Comparison of ENCODE assay signal across 13 cellular contexts in the genomic region with DNA sequence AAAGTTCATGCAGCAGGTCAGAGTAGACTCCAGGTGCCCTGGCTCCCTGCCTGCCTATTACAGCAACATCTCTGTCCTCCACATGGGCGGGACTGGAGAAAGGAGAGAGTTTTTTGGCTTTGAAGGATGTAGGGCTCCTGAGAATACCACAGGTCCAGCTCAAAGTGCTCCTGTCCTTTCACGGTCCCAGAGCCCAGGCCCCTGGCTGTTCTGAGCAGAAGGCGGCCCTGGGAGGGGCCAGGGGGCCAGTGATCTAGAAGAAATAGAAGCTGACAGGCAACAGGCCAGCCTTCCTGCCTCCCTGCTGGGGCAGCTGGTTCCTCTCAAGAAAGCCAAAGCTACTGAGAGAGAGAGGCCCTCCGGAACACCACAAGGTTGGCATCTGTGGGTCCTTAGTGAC. TPM values are rescaled to one million over a fixed set of nuclear protein-coding genes. Genes with fewer than 3 reads are reported as not detected.
A peak's percentile ranks its signal among the peaks of the same experiment; 100 is the strongest.
DNase-seq lines count a peak whose midpoint lies in the region; ATAC-seq and TF ChIP-seq lines count a peak whose summit lies in the region.
"Had no signal": no experiment of that assay in that cellular context is flagged by ENCODE, and none has a peak within 500 bp of the region (broad histone marks: within the 10 kb centered on the region; RNA-seq: fewer than 3 reads in every experiment).

No MANE protein-coding gene starts in this region.

- ATAC-seq in lower lobe of right lung = no peak
- ATAC-seq: activated naive CD4-positive, alpha-beta T cell treated with anti-CD3 and anti-CD28 coated beads, Interleukin-2, amount 50 U/mL, for 72 hours had no signal

- peaks cover 2 to 57% of the 10 kb centered on the region in 2 donors for H3K27me3 ChIP-seq in breast epithelium
- H3K27me3 ChIP-seq in lower lobe of right lung (ENCODE audit: low read depth) = no peaks in the 10 kb centered on the region
- no peaks in the 10 kb centered on the region for H3K27me3 ChIP-seq in tibial artery

- intact Hi-C loops in breast epithelium (cut with DNase I; ENCODE audit: low total_unique reads) (no loop called here), lower lobe of right lung (cut with DNase I) (no loop called here), tibial artery (cut with DNase I; ENCODE audit: low total_unique reads) (no loop called here)

- no peak for TF ChIP-seq POLR2A in breast epithelium (IDR thresholded peaks at IDR 0.05)

- no peaks in the 10 kb centered on the region for H3K36me3 ChIP-seq in breast epithelium
- H3K36me3 ChIP-seq in lower lobe of right lung = no peaks in the 10 kb centered on the region
- no peaks in the 10 kb centered on the region for H3K36me3 ChIP-seq in tibial artery

- H3K27ac ChIP-seq in breast epithelium (peak overlapping the region; percentile 68 to 88), lower lobe of right lung (peak overlapping the region; percentile 65), tibial artery (peak overlapping the region; percentile 79 to 83)

- DNase-seq in NCI-H446 (lab: John Stamatoyannopoulos, UW) (peak; percentile 8 to 71), breast epithelium (ENCODE audit: low spot score in 2 of 2) (no peak), lower lobe of right lung (no peak), tibial artery (no peak), kidney glomerular epithelial cell (lab: John Stamatoyannopoulos, UW) (no peak), NCI-H2029 (lab: John Stamatoyannopoulos, UW) (no peak), NCI-H1092 (lab: John Stamatoyannopoulos, UW) (no peak)
- DNase-seq: CD4-positive, CD25-positive, alpha-beta regulatory T cell; Karpas-422; NCI-H1694 treated with DMSO at 0.1 percent for 48 hours; NCI-H774; stimulated activated CD4-positive, alpha-beta T cell treated with anti-CD3 and anti-CD28 coated beads, Interleukin-1b, Interleukin-23, amount 100 ng/mL, for 48 hours had no signal

- H3K4me3 ChIP-seq in breast epithelium = no peak overlapping the region
- no peak overlapping the region for H3K4me3 ChIP-seq in lower lobe of right lung
- H3K4me3 ChIP-seq in tibial artery = no peak overlapping the region

- H3K9me3 ChIP-seq in breast epithelium (no peaks in the 10 kb centered on the region), lower lobe of right lung (no peaks in the 10 kb centered on the region), tibial artery (no peaks in the 10 kb centered on the region)

- no peak for TF ChIP-seq CTCF in breast epithelium (IDR thresholded peaks at IDR 0.05)
- TF ChIP-seq CTCF in lower lobe of right lung (IDR thresholded peaks at IDR 0.05) = no peak
- TF ChIP-seq CTCF in tibial artery (IDR thresholded peaks at IDR 0.05) = no peak

- H3K4me1 ChIP-seq in breast epithelium (peaks cover 0 to 4% of the 10 kb centered on the region in 2 donors), lower lobe of right lung (peaks cover 20% of the 10 kb centered on the region), tibial artery (peaks cover 0 to 33% (median 12%) of the 10 kb centered on the region in 4 donors)

RNA-seq across cellular contexts. Expression of gene IQSEC2, which starts 0.9 kb away (rescaled TPM):
- total RNA-seq in breast epithelium (10 to 100 TPM; 16.7 to 18.7 (median 18.3) TPM), lower lobe of right lung (24.0 TPM)

RNA-seq across cellular contexts. Expression of gene KDM5C, which starts 57.3 kb away (rescaled TPM):
- total RNA-seq in breast epithelium (100 to 1,000 TPM in 2 of 3 donors, 10 to 100 TPM in 1; 63.5 to 136 (median 123) TPM), lower lobe of right lung (67.5 TPM)

Comparison
In these comparisons a context has a peak if more than half of its experiments do, and no peak if none do; other contexts are left out.
1. DNase-seq: peak in NCI-H446 (2 of 2); none in breast epithelium (0 of 2), lower lobe of right lung (single experiment), tibial artery (0 of 2), kidney glomerular epithelial cell (single experiment), NCI-H2029 (single experiment) and NCI-H1092 (single experiment).
2. Peak in every context shown above with its lines, with median percentiles within 50 percentile points of each other: H3K27ac ChIP-seq.